12 cellular contexts compared by ENCODE assay signal in genomic region chr1:235557495-235557894, GRCh38. TPM values are rescaled to one million over a fixed set of nuclear protein-coding genes. Genes with fewer than 3 reads are reported as not detected.
A peak's percentile ranks its signal among the peaks of the same experiment; 100 is the strongest.
DNase-seq lines count a peak whose midpoint lies in the region; ATAC-seq and TF ChIP-seq lines count a peak whose summit lies in the region.
"Had no signal": no experiment of that assay in that cellular context is flagged by ENCODE, and none has a peak within 500 bp of the region (broad histone marks: within the 10 kb centered on the region; RNA-seq: fewer than 3 reads in every experiment).

No MANE protein-coding gene starts in this region.

- H3K4me2 ChIP-seq in Loucy (ENCODE audit: low read depth, low read length, poor library complexity, severe bottlenecking) = no peak overlapping the region

- H3F3A ChIP-seq in Loucy (ENCODE audit: low read depth) = no peaks in the 10 kb centered on the region

- no peaks in the 10 kb centered on the region for H3K36me3 ChIP-seq in Loucy (ENCODE audit: insufficient read depth, low read length)
- no peaks in the 10 kb centered on the region for H3K36me3 ChIP-seq in brain microvascular endothelial cell (replicated peaks)

- H3K4me3 Mint-ChIP-seq in natural killer cell treated with Interleukin-12 subunit alpha and Interleukin-12 subunit beta and Interleukin-15 and Interleukin-18, amount 100 ng/mL, for 72 hours = no peak overlapping the region
- H3K4me3 Mint-ChIP-seq: T-helper 1 cell treated with Interleukin-12 subunit alpha and Interleukin-12 subunit beta and Interleukin-4 antibody, amounts not matched to agents 30 μg/mL and 1 μg/mL, for 36 hours had no signal

- TF ChIP-seq CTCF in Loucy (conservative IDR thresholded peaks at IDR 0.05; ENCODE audit: low read length) (peak; percentile 80), brain microvascular endothelial cell (IDR thresholded peaks at IDR 0.05; ENCODE audit: low read depth, low read length, missing control alignments) (peak; percentile 33)

- H3K9ac ChIP-seq in Loucy (ENCODE audit: low read depth, low read length, poor library complexity, severe bottlenecking) = no peak overlapping the region

- no peak overlapping the region for H3K27ac Mint-ChIP-seq in natural killer cell treated with Interleukin-12 subunit alpha and Interleukin-12 subunit beta and Interleukin-15 and Interleukin-18, amount 100 ng/mL, for 72 hours
- H3K27ac Mint-ChIP-seq: T-helper 1 cell treated with Interleukin-12 subunit alpha and Interleukin-12 subunit beta and Interleukin-4 antibody, amounts not matched to agents 30 μg/mL and 1 μg/mL, for 36 hours had no signal

- H3K27ac ChIP-seq in brain microvascular endothelial cell = no peak overlapping the region

- H3K9me3 Mint-ChIP-seq in natural killer cell treated with Interleukin-12 subunit alpha and Interleukin-12 subunit beta and Interleukin-15 and Interleukin-18, amount 100 ng/mL, for 72 hours = no peaks in the 10 kb centered on the region
- H3K9me3 Mint-ChIP-seq: T-helper 1 cell treated with Interleukin-12 subunit alpha and Interleukin-12 subunit beta and Interleukin-4 antibody, amounts not matched to agents 30 μg/mL and 1 μg/mL, for 36 hours had no signal

- H3K4me3 ChIP-seq in Loucy (ENCODE audit: low read length, poor library complexity, severe bottlenecking) = no peak overlapping the region
- H3K4me3 ChIP-seq in brain microvascular endothelial cell (ENCODE audit: low read depth, low read length) = no peak overlapping the region

- H3K27me3 ChIP-seq in Loucy (ENCODE audit: insufficient read depth, low read length, poor library complexity, severe bottlenecking) (no peaks in the 10 kb centered on the region), brain microvascular endothelial cell (replicated peaks) (no peaks in the 10 kb centered on the region)

- no peak overlapping the region for H2AFZ ChIP-seq in Loucy (ENCODE audit: low read length)

- H3K36me3 Mint-ChIP-seq in natural killer cell treated with Interleukin-12 subunit alpha and Interleukin-12 subunit beta and Interleukin-15 and Interleukin-18, amount 100 ng/mL, for 72 hours = no peaks in the 10 kb centered on the region

- no peaks in the 10 kb centered on the region for H3K27me3 Mint-ChIP-seq in natural killer cell treated with Interleukin-12 subunit alpha and Interleukin-12 subunit beta and Interleukin-15 and Interleukin-18, amount 100 ng/mL, for 72 hours

- H3K9me3 ChIP-seq in Loucy (ENCODE audit: insufficient read depth, low read depth, low read length) = no peaks in the 10 kb centered on the region

- DNase-seq in activated effector memory CD4-positive, alpha-beta T cell treated with anti-CD3 and anti-CD28 coated beads, Interleukin-2, amount 50 U/mL, for 16 hours = peak; percentile 65
- no peak for DNase-seq in activated effector memory CD4-positive, alpha-beta T cell treated with Interleukin-2 at 50 U/mL for 16 hours
- DNase-seq in brain microvascular endothelial cell (no peak), SIG-M5 (lab: John Stamatoyannopoulos, UW) (no peak), NOMO-1 treated with DMSO at 0.1 percent for 48 hours (lab: John Stamatoyannopoulos, UW; ENCODE audit: unreplicated experiment) (no peak)
- peak; percentile 2 to 13 for DNase-seq in stimulated activated CD4-positive, alpha-beta T cell treated with anti-CD3 and anti-CD28 coated beads, Interleukin-2, amount 100 ng/mL, for 48 hours
- no peak for DNase-seq in natural killer cell treated with Interleukin-12 subunit alpha and Interleukin-12 subunit beta and Interleukin-15 and Interleukin-18, amount 100 ng/mL, for 72 hours (ENCODE audit: low spot score)
- DNase-seq: AML-193, foreskin melanocyte, NCI-H146 had no signal

- no peak for ATAC-seq in natural killer cell treated with Interleukin-12 subunit alpha and Interleukin-12 subunit beta and Interleukin-15 and Interleukin-18, amount 100 ng/mL, for 72 hours

- H3K4me1 Mint-ChIP-seq in natural killer cell treated with Interleukin-12 subunit alpha and Interleukin-12 subunit beta and Interleukin-15 and Interleukin-18, amount 100 ng/mL, for 72 hours (ENCODE audit: low read depth in 2 of 2) = no peaks in the 10 kb centered on the region

- no peaks in the 10 kb centered on the region for H3K79me2 ChIP-seq in Loucy (ENCODE audit: insufficient read depth, low read length)

- no peaks in the 10 kb centered on the region for H4K20me1 ChIP-seq in Loucy (ENCODE audit: insufficient read depth, low read length, poor library complexity, severe bottlenecking)

- in situ Hi-C loops in brain microvascular endothelial cell (cut with HindIII; ENCODE audit: low pct_ligation_motif_present, low sequenced_read_pairs) = no loop called here

- H3K9me2 ChIP-seq in Loucy (replicated peaks; ENCODE audit: low read depth, low read length) = no peaks in the 10 kb centered on the region

- H3K4me1 ChIP-seq in Loucy (ENCODE audit: insufficient read depth, low read length, poor library complexity, severe bottlenecking) = no peaks in the 10 kb centered on the region

RNA-seq across cellular contexts. Expression of gene B3GALNT2, which starts 53.2 kb away (rescaled TPM):
- total RNA-seq in natural killer cell treated with Interleukin-12 subunit alpha and Interleukin-12 subunit beta and Interleukin-15 and Interleukin-18, amount 100 ng/mL, for 72 hours = 10 to 100 TPM; 10.3 to 25.9 TPM

Comparison
In these comparisons a context has a peak if more than half of its experiments do, and no peak if none do; other contexts are left out.
1. DNase-seq: peak in activated effector memory CD4-positive, alpha-beta T cell treated with anti-CD3 and anti-CD28 coated beads, Interleukin-2, amount 50 U/mL, for 16 hours (single experiment) and stimulated activated CD4-positive, alpha-beta T cell treated with anti-CD3 and anti-CD28 coated beads, Interleukin-2, amount 100 ng/mL, for 48 hours (2 of 2); none in activated effector memory CD4-positive, alpha-beta T cell treated with Interleukin-2 at 50 U/mL for 16 hours (single experiment), brain microvascular endothelial cell (single experiment), natural killer cell treated with Interleukin-12 subunit alpha and Interleukin-12 subunit beta and Interleukin-15 and Interleukin-18, amount 100 ng/mL, for 72 hours (single experiment), SIG-M5 (single experiment) and NOMO-1 treated with DMSO at 0.1 percent for 48 hours (single experiment).